Comparison of ENCODE assay signal across 19 cellular contexts in genomic region chr10:84837041-84837766, GRCh38.
"Had no signal": no experiment of that assay in that cellular context is flagged by ENCODE, and none has a peak within 500 bp of the region (broad histone marks: within the 10 kb centered on the region; RNA-seq: fewer than 3 reads in every experiment).

No MANE protein-coding gene starts in this region.

- DNase-seq: activated CD4-positive, alpha-beta T cell treated with anti-CD3 and anti-CD28 coated beads, Interleukin-2, amount 50 U/mL, for 48 hours; activated CD4-positive, CD25-positive, alpha-beta regulatory T cell treated with anti-CD3 and anti-CD28 coated beads, Interleukin-2, amount 50 U/mL, for 72 hours; activated CD8-positive, alpha-beta memory T cell treated with anti-CD3 and anti-CD28 coated beads, Interleukin-2, amount 10 ng/mL, durations not matched to agents 7 days and 5 days; activated effector memory CD4-positive, alpha-beta T cell treated with anti-CD3 and anti-CD28 coated beads, Interleukin-2, amount 50 U/mL, for 16 hours; activated T-cell treated with anti-CD3 and anti-CD28 coated beads, Interleukin-2, amount 50 U/mL, for 4 hours; amniotic stem cell; cerebellar nuclear complex; hippocampal formation; kidney glomerular epithelial cell; midbrain; ovary; stimulated activated CD4-positive, alpha-beta T cell treated with anti-CD3 and anti-CD28 coated beads, Interleukin-4, amount 100 ng/mL, for 4 hours; uterus had no signal

- H3K27ac ChIP-seq: body of pancreas, gastroesophageal sphincter, neural progenitor cell, ovary, skin epidermis, uterus had no signal

- H3K4me1 ChIP-seq: body of pancreas, gastroesophageal sphincter, uterus had no signal

- H3K27me3 ChIP-seq: body of pancreas, gastroesophageal sphincter, neural progenitor cell, ovary, uterus had no signal

- H3K36me3 ChIP-seq: gastroesophageal sphincter, neural progenitor cell, ovary, uterus had no signal

- H3K4me3 ChIP-seq: body of pancreas, gastroesophageal sphincter, lung, neural progenitor cell, ovary, skin epidermis, uterus had no signal

- ATAC-seq: activated CD8-positive, alpha-beta memory T cell treated with anti-CD3 and anti-CD28 coated beads, Interleukin-2, amount 10 ng/mL, durations not matched to agents 7 days and 5 days; activated naive CD4-positive, alpha-beta T cell treated with anti-CD3 and anti-CD28 coated beads, Interleukin-2, amount 50 U/mL, for 72 hours; activated T-cell treated with anti-CD3 and anti-CD28 coated beads, Interleukin-2, amount 50 U/mL, for 4 hours; body of pancreas; gastroesophageal sphincter had no signal

- H3K9me3 ChIP-seq: body of pancreas, gastroesophageal sphincter, ovary, uterus had no signal
